8 cellular contexts compared by ENCODE assay signal in the genomic region with DNA sequence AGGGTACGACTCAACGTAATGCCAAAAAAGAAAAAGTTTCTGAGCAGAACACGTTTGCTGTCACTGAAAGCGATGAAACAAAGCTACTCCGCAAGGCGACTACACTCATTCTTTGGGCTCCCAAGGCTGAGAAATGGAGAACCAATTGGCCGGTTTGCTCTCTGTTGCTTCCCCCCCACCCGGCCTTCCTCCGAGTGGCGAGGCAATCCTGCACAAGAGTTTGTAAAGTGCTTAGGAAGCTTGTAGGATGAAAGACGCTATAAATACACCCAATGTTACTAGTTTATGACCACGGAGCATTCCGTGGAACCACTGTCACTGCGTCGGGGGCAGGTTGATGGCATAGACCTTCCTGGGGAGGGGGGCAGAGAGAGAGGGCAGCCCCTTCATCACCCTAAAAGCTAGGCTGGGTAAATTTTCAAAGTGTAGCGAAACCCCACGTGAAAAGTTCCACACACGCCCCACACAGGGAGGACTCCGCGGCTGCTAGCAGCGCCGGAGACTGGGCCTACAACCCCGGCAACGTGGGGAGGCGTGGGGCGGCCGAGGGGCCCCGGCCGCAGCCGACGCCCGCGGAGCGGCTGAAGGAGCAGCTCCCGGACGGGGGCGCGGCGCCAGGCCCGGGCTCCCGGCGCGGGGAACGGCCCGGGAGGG. TPM values are rescaled to one million over a fixed set of nuclear protein-coding genes. Genes with fewer than 3 reads are reported as not detected.
DNase-seq lines count a peak whose midpoint lies in the region; ATAC-seq and TF ChIP-seq lines count a peak whose summit lies in the region.

No MANE protein-coding gene starts in this region.

- H3K4me3 ChIP-seq in esophagus muscularis mucosa: peak overlapping the region; percentile 78 to 91 (median 79)
- H3K4me3 ChIP-seq in urinary bladder (ENCODE audit: low read depth, low read length): peak overlapping the region; percentile 98

- TF ChIP-seq CTCF in activated CD8-positive, alpha-beta T cell treated with anti-CD3 and anti-CD28 coated beads for 36 hours (IDR thresholded peaks at IDR 0.05): no peak
- TF ChIP-seq CTCF in esophagus muscularis mucosa (IDR thresholded peaks at IDR 0.05): no peak

- H3K4me1 Mint-ChIP-seq in activated CD8-positive, alpha-beta T cell treated with anti-CD3 and anti-CD28 coated beads for 36 hours (ENCODE audit: low read depth): peaks cover 40% of the 10 kb centered on the region

- POLR2A ChIA-PET in activated CD8-positive, alpha-beta T cell treated with anti-CD3 and anti-CD28 coated beads for 36 hours (lab: Charles Lee): interaction anchor here (1.0 to 2.4 kb wide), 8 partner anchors 9 to 184 kb away, joined by 3 to 11 read pairs (median 4); no protein-coding TSS in a partner anchor

- no peaks in the 10 kb centered on the region for H3K27me3 Mint-ChIP-seq in activated CD8-positive, alpha-beta T cell treated with anti-CD3 and anti-CD28 coated beads for 36 hours

- H3K27ac Mint-ChIP-seq in activated CD8-positive, alpha-beta T cell treated with anti-CD3 and anti-CD28 coated beads for 36 hours: peak overlapping the region; percentile 87

- TF ChIP-seq EP300 in esophagus muscularis mucosa (IDR thresholded peaks at IDR 0.05): no peak

- H3K36me3 Mint-ChIP-seq in activated CD8-positive, alpha-beta T cell treated with anti-CD3 and anti-CD28 coated beads for 36 hours (ENCODE audit: low read depth): peaks cover 29% of the 10 kb centered on the region

- H3K27ac ChIP-seq in KOPT-K1 (ENCODE audit: low read depth, low read length, poor library complexity, severe bottlenecking) (peak overlapping the region; percentile 76), esophagus muscularis mucosa (replicated peaks in 1 of 4) (peak overlapping the region; percentile 90 to 94 (median 91)), urinary bladder (ENCODE audit: low read depth) (peak overlapping the region; percentile 49)

- no peaks in the 10 kb centered on the region for H3K27me3 ChIP-seq in esophagus muscularis mucosa

- TF ChIP-seq POLR2A in esophagus muscularis mucosa (IDR thresholded peaks at IDR 0.05; ENCODE audit: low read depth): no peak

- no peaks in the 10 kb centered on the region for H3K9me3 Mint-ChIP-seq in activated CD8-positive, alpha-beta T cell treated with anti-CD3 and anti-CD28 coated beads for 36 hours

- H3K9me3 ChIP-seq in KOPT-K1 (ENCODE audit: insufficient read depth, low read length, poor library complexity, severe bottlenecking) (no peaks in the 10 kb centered on the region), esophagus muscularis mucosa (no peaks in the 10 kb centered on the region)

- CTCF ChIA-PET in activated CD8-positive, alpha-beta T cell treated with anti-CD3 and anti-CD28 coated beads for 36 hours (lab: Charles Lee): interaction anchor here (0.7 to 1.2 kb wide), 3 partner anchors 9 to 64 kb away, joined by 3 to 4 read pairs (median 3); no protein-coding TSS in a partner anchor

- H3K4me3 Mint-ChIP-seq in activated CD8-positive, alpha-beta T cell treated with anti-CD3 and anti-CD28 coated beads for 36 hours: peak overlapping the region; percentile 98

- H3K36me3 ChIP-seq in KOPT-K1 (ENCODE audit: insufficient read depth, low read length): peaks cover 4% of the 10 kb centered on the region; the same call in 1 of the 2 replicates
- no peaks in the 10 kb centered on the region for H3K36me3 ChIP-seq in esophagus muscularis mucosa
- no peaks in the 10 kb centered on the region for H3K36me3 ChIP-seq in urinary bladder (ENCODE audit: insufficient read depth)

- DNase-seq in CD1c-positive myeloid dendritic cell (ENCODE audit: extremely low spot score) (peak; percentile 74), esophagus muscularis mucosa (ENCODE audit: extremely low spot score) (no peak), myocyte (ENCODE audit: low read depth) (peak; percentile 50)
- peak; percentile 38 for DNase-seq in activated CD8-positive, alpha-beta T cell treated with anti-CD3 and anti-CD28 coated beads for 36 hours

- intact Hi-C loops in activated CD8-positive, alpha-beta T cell treated with anti-CD3 and anti-CD28 coated beads for 36 hours (cut with micrococcal nuclease): loop anchor here (5.0 kb wide), 1 partner anchor 62 kb away; no protein-coding TSS in a partner anchor
- intact Hi-C loops in esophagus muscularis mucosa (cut with DNase I): loop anchor here (10.0 kb wide), 1 partner anchor 59 kb away; no protein-coding TSS in a partner anchor

- peaks cover 28 to 57% (median 56%) of the 10 kb centered on the region in 4 donors for H3K4me1 ChIP-seq in esophagus muscularis mucosa
- H3K4me1 ChIP-seq in urinary bladder (ENCODE audit: insufficient read depth): no peaks in the 10 kb centered on the region

- WGBS in esophagus muscularis mucosa: under 1% methylated on average over 20 of the region's 45 CpGs
- under 1% methylated on average over 45 of the region's 45 CpGs for WGBS in urinary bladder

- peak; percentile 4 for ATAC-seq in GM19463 (IDR thresholded peaks at IDR 0.05; ENCODE audit: unreplicated experiment)
- no peak for ATAC-seq in activated CD8-positive, alpha-beta T cell treated with anti-CD3 and anti-CD28 coated beads for 36 hours
- no peak for ATAC-seq in esophagus mucosa

RNA-seq across cellular contexts. Expression of a gene that starts 0.9 kb away (rescaled TPM):
- total RNA-seq in activated CD8-positive, alpha-beta T cell treated with anti-CD3 and anti-CD28 coated beads for 36 hours: 10 to 100 TPM; 75.0 to 76.7 TPM
- total RNA-seq in esophagus muscularis mucosa: 10 to 100 TPM; 50.9 to 66.4 (median 59.7) TPM
- total RNA-seq in myocyte: 86.4 and 92.3 TPM in 2 replicates
- polyA plus RNA-seq in myocyte (2012): 52.2 TPM
- 129 TPM for total RNA-seq in urinary bladder
- 50.2 TPM for polyA plus RNA-seq in urinary bladder
- total RNA-seq in esophagus mucosa: 69.7 TPM
